27 cellular contexts compared by ENCODE assay signal in the genomic region with DNA sequence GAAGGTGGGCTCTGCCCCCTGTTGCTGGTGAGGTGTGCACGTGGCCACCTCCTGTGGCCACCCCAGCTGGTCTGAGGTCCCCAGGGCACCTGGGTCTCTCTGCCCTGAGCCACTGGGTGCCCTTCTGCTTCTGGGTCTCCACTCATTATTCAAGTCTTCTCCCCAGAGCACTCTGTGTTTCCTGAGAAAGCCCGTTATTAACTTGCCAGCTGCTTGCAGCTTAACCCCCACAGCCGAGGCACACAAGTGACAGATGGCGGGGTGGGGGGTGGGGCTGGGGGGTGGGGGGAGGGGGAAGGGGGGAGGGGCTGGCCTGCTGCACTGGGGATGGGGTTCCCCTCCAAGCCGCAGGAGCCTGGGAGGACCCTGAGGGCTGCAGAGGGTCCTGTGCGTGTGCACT. TPM values are rescaled to one million over a fixed set of nuclear protein-coding genes. Genes with fewer than 3 reads are reported as not detected.
A peak's percentile ranks its signal among the peaks of the same experiment; 100 is the strongest.
DNase-seq lines count a peak whose midpoint lies in the region; ATAC-seq, FAIRE-seq and TF ChIP-seq lines count a peak whose summit lies in the region.
"Had no signal": no experiment of that assay in that cellular context is flagged by ENCODE, and none has a peak within 500 bp of the region (broad histone marks: within the 10 kb centered on the region; RNA-seq: fewer than 3 reads in every experiment).

No MANE protein-coding gene starts in this region.

- peak overlapping the region; percentile 99 for H3K27ac ChIP-seq in WERI-Rb-1
- H3K27ac ChIP-seq in gastroesophageal sphincter: no peak overlapping the region
- H3K27ac ChIP-seq: SJCRH30 had no signal

- H3K4me3 Mint-ChIP-seq in stimulated activated effector memory CD8-positive, alpha-beta T cell treated with anti-CD3 and anti-CD28 coated beads, Interleukin-12 subunit alpha, Interleukin-12 subunit beta, amount 100 ng/mL, for 72 hours: no peak overlapping the region
- H3K4me3 Mint-ChIP-seq in immature natural killer cell: no peak overlapping the region
- H3K4me3 Mint-ChIP-seq: IgD-negative memory B cell; T-helper 1 cell treated with Interleukin-12 subunit alpha and Interleukin-12 subunit beta and Interleukin-4 antibody, amounts not matched to agents 30 μg/mL and 1 μg/mL, for 36 hours had no signal

- peaks cover 20% of the 10 kb centered on the region for H3K4me1 Mint-ChIP-seq in stimulated activated effector memory CD8-positive, alpha-beta T cell treated with anti-CD3 and anti-CD28 coated beads, Interleukin-12 subunit alpha, Interleukin-12 subunit beta, amount 100 ng/mL, for 72 hours
- H3K4me1 Mint-ChIP-seq in immature natural killer cell: peaks cover 12 to 14% of the 10 kb centered on the region in 2 donors
- H3K4me1 Mint-ChIP-seq: IgD-negative memory B cell had no signal

- H3K36me3 ChIP-seq in WERI-Rb-1: peaks cover 17% of the 10 kb centered on the region
- peaks cover 0 to 67% of the 10 kb centered on the region in 2 donors for H3K36me3 ChIP-seq in gastroesophageal sphincter
- H3K36me3 ChIP-seq: SJCRH30 had no signal

- 76% methylated on average over 3 of the region's 6 CpGs; no CpG with 5 or more reads in 1 of the 2 donors for WGBS in gastroesophageal sphincter (ENCODE audit: low coverage in 1 of 2), 2 donors

- no peaks in the 10 kb centered on the region for H3K4me1 ChIP-seq in gastroesophageal sphincter
- H3K4me1 ChIP-seq: SJCRH30 had no signal

- H3K27me3 ChIP-seq in WERI-Rb-1 (ENCODE audit: insufficient read depth, low read depth, severe bottlenecking): no peaks in the 10 kb centered on the region
- H3K27me3 ChIP-seq in gastroesophageal sphincter: no peaks in the 10 kb centered on the region
- H3K27me3 ChIP-seq: SJCRH30 had no signal

- TF ChIP-seq EP300 in gastroesophageal sphincter (IDR thresholded peaks at IDR 0.05): no peak

- H3K36me3 Mint-ChIP-seq in stimulated activated effector memory CD8-positive, alpha-beta T cell treated with anti-CD3 and anti-CD28 coated beads, Interleukin-12 subunit alpha, Interleukin-12 subunit beta, amount 100 ng/mL, for 72 hours: peaks cover 5% of the 10 kb centered on the region
- peaks cover 0 to 4% (median 0%) of the 10 kb centered on the region in 3 donors for H3K36me3 Mint-ChIP-seq in immature natural killer cell

- ATAC-seq in stimulated activated effector memory CD8-positive, alpha-beta T cell treated with anti-CD3 and anti-CD28 coated beads, Interleukin-12 subunit alpha, Interleukin-12 subunit beta, amount 100 ng/mL, for 72 hours: no peak
- ATAC-seq in GM18505 (IDR thresholded peaks at IDR 0.05; ENCODE audit: unreplicated experiment) (no peak), gastroesophageal sphincter (no peak)
- ATAC-seq: HCT116, PC-3 had no signal

- H3K27me3 Mint-ChIP-seq in immature natural killer cell (ENCODE audit: low read depth in 3 of 3): peaks cover 1 to 4% (median 2%) of the 10 kb centered on the region in 3 donors
- H3K27me3 Mint-ChIP-seq: IgD-negative memory B cell had no signal

- peaks cover 37% of the 10 kb centered on the region for H3K9me3 ChIP-seq in WERI-Rb-1 (ENCODE audit: severe bottlenecking)
- peaks cover 0 to 11% (median 0%) of the 10 kb centered on the region in 3 donors for H3K9me3 ChIP-seq in gastroesophageal sphincter
- H3K9me3 ChIP-seq: SJCRH30 had no signal

- DNase-seq in D721Med (ENCODE audit: insufficient read length, low spot score) (peak; percentile 94), NCI-H2227 (lab: John Stamatoyannopoulos, UW; ENCODE audit: unreplicated experiment) (peak; percentile 61), WERI-Rb-1 (peak; percentile 85), immature natural killer cell (no peak)
- DNase-seq in stimulated activated effector memory CD8-positive, alpha-beta T cell treated with anti-CD3 and anti-CD28 coated beads, Interleukin-12 subunit alpha, Interleukin-12 subunit beta, amount 100 ng/mL, for 72 hours (ENCODE audit: low spot score in 2 of 2): no peak
- DNase-seq: ACHN, COR-L47, DMS53, EL, GOT3, Kasumi-1, MM.1S, NCI-H1092, NCI-H146, NCI-H2081, NCI-H345, NCI-H748 treated with DMSO at 0.1 percent for 48 hours, PC-3, RPMI8226, SJCRH30 had no signal

- no peak for FAIRE-seq in D721Med (lab: Jason Lieb, UNC)
- FAIRE-seq: GM12891, GM18507 had no signal

- H3K27ac Mint-ChIP-seq in stimulated activated effector memory CD8-positive, alpha-beta T cell treated with anti-CD3 and anti-CD28 coated beads, Interleukin-12 subunit alpha, Interleukin-12 subunit beta, amount 100 ng/mL, for 72 hours: peak overlapping the region; percentile 72
- no peak overlapping the region for H3K27ac Mint-ChIP-seq in immature natural killer cell
- H3K27ac Mint-ChIP-seq: IgD-negative memory B cell; T-helper 1 cell treated with Interleukin-12 subunit alpha and Interleukin-12 subunit beta and Interleukin-4 antibody, amounts not matched to agents 30 μg/mL and 1 μg/mL, for 36 hours had no signal

- TF ChIP-seq POLR2A in GM18505 (IDR thresholded peaks at IDR 0.05; ENCODE audit: borderline replicate concordance, extremely low read depth, insufficient read depth, insufficient read length): no peak
- TF ChIP-seq POLR2A in gastroesophageal sphincter (IDR thresholded peaks at IDR 0.05): no peak

- peak overlapping the region; percentile 35 for H3K4me3 ChIP-seq in WERI-Rb-1 (ENCODE audit: low read depth, low read length)
- no peak overlapping the region for H3K4me3 ChIP-seq in gastroesophageal sphincter
- H3K4me3 ChIP-seq: SJCRH30 had no signal

- H3K9me3 Mint-ChIP-seq in stimulated activated effector memory CD8-positive, alpha-beta T cell treated with anti-CD3 and anti-CD28 coated beads, Interleukin-12 subunit alpha, Interleukin-12 subunit beta, amount 100 ng/mL, for 72 hours: peaks cover 4% of the 10 kb centered on the region
- H3K9me3 Mint-ChIP-seq in immature natural killer cell: peaks cover 0 to 2% (median 0%) of the 10 kb centered on the region in 6 donors

- TF ChIP-seq CTCF in D721Med (IDR thresholded peaks at IDR 0.05; ENCODE audit: insufficient read depth, missing control alignments) (no peak), WERI-Rb-1 (IDR thresholded peaks at IDR 0.05; ENCODE audit: low read depth, low read length) (no peak), gastroesophageal sphincter (IDR thresholded peaks at IDR 0.05) (no peak)

RNA-seq across cellular contexts. Expression of a gene that starts 40.5 kb away (rescaled TPM):
- total RNA-seq in gastroesophageal sphincter: 10 to 100 TPM in 2 of 4 donors, 1 to 10 TPM in 2; 8.5 to 24.7 (median 15.5) TPM
- polyA plus RNA-seq in immature natural killer cell: under 1 TPM in 2 of 3 donors, not detected in 1; 0.54 to 0.63 TPM

Comparison
In these comparisons a context has a peak if more than half of its experiments do, and no peak if none do; other contexts are left out.
1. DNase-seq: peak in D721Med (single experiment), NCI-H2227 (single experiment) and WERI-Rb-1 (single experiment); none in stimulated activated effector memory CD8-positive, alpha-beta T cell treated with anti-CD3 and anti-CD28 coated beads, Interleukin-12 subunit alpha, Interleukin-12 subunit beta, amount 100 ng/mL, for 72 hours (0 of 2) and immature natural killer cell (0 of 3).